In the genomic region with DNA sequence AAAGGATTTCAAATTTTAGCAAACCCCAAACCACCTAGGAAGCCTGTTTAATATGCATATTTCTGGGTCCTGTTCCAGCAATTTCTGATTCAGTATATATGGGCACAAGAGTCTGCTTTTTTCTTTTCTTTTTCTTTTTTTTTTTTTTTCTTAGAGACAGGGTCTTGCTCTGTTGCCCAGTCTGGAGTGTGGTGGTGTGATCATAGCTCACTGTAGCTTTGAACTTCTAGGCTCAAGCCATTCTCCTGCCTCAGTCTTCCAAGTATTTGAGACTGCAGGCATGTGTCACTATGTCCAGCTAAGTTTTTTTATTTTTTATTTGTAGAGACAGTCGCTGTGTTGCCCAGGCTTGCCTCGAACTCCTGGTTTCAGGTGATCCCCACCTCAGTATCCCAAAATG, we compare ENCODE assay signal across 3 cellular contexts.
A peak's percentile ranks its signal among the peaks of the same experiment; 100 is the strongest.
TF ChIP-seq lines count a peak whose summit lies in the region.

No MANE protein-coding gene starts in this region.

TF ChIP-seq in HepG2, 621 proteins besides CTCF, POLR2A, EP300 and RAD21:
- 0 out of 2 replicates have a peak, but pooled peaks have one; percentile 34 for TF ChIP-seq ZNF121 (CRISPR knock-in tag; IDR thresholded peaks at IDR 0.05)
- TF ChIP-seq, protein P1, sequence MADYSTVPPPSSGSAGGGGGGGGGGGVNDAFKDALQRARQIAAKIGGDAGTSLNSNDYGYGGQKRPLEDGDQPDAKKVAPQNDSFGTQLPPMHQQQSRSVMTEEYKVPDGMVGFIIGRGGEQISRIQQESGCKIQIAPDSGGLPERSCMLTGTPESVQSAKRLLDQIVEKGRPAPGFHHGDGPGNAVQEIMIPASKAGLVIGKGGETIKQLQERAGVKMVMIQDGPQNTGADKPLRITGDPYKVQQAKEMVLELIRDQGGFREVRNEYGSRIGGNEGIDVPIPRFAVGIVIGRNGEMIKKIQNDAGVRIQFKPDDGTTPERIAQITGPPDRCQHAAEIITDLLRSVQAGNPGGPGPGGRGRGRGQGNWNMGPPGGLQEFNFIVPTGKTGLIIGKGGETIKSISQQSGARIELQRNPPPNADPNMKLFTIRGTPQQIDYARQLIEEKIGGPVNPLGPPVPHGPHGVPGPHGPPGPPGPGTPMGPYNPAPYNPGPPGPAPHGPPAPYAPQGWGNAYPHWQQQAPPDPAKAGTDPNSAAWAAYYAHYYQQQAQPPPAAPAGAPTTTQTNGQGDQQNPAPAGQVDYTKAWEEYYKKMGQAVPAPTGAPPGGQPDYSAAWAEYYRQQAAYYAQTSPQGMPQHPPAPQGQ (CRISPR knock-in tag; IDR thresholded peaks at IDR 0.05; ENCODE audit: borderline replicate concordance): no peak

TF ChIP-seq in WTC11, 78 proteins besides CTCF, POLR2A, EP300 and RAD21:
- TF ChIP-seq NR3C1 (CRISPR knock-in tag; conservative IDR thresholded peaks at IDR 0.05; ENCODE audit: low read depth): no peak
- peak; percentile 62; the same call in 1 of the 2 replicates for TF ChIP-seq ZNF121 (CRISPR knock-in tag; IDR thresholded peaks at IDR 0.05)

TF ChIP-seq in K562, 482 proteins besides CTCF, POLR2A, EP300 and RAD21:
- TF ChIP-seq MTA3 (IDR thresholded peaks at IDR 0.05; ENCODE audit: borderline replicate concordance): no peak
- TF ChIP-seq ZNF121 (CRISPR knock-in tag; conservative IDR thresholded peaks at IDR 0.05): peak; percentile 55
- no peak for TF ChIP-seq ILK (tag; IDR thresholded peaks at IDR 0.05; ENCODE audit: borderline replicate concordance, low read depth)
- no peak for TF ChIP-seq BRD9 (IDR thresholded peaks at IDR 0.05; ENCODE audit: low read depth, partially characterized antibody)
